8 cellular contexts compared by ENCODE assay signal in the genomic region with DNA sequence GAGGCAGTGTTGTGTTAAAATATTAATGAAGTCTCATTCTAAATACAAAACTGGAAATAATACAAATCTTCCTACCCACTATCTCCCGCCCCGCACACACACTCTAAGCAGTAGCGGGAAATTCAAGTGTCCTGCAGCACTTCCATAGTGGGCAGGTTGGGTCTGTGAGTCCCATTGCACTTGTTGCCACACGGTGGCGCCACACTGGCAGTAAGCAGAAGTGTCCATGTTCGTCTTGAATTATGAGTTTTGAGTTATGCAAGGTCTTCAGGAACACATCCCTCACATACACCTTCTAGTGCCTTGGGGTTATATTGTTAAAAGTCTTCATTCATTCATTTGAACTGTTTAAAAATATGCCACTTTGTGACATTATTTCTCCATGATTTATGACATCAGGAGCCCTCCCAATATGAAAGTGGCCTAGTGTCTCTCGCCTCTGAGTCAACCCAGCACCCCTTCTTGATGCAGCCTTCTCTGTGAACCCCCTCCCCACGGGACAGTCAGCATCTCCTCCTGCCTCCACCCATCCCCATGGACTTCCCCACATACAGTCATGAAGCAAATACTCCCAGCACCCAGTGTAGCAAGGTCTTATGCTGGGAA. TPM values are rescaled to one million over a fixed set of nuclear protein-coding genes. Genes with fewer than 3 reads are reported as not detected.
DNase-seq lines count a peak whose midpoint lies in the region; ATAC-seq and TF ChIP-seq lines count a peak whose summit lies in the region.

No MANE protein-coding gene starts in this region.

- no peaks in the 10 kb centered on the region for H3K9me3 Mint-ChIP-seq in CD8-positive, alpha-beta memory T cell

- H3K27me3 ChIP-seq in CD8-positive, alpha-beta memory T cell (ENCODE audit: insufficient read depth, low read length, poor library complexity, severe bottlenecking), result no peaks in the 10 kb centered on the region

- no peak for TF ChIP-seq POLR2A in GM18505 (IDR thresholded peaks at IDR 0.05; ENCODE audit: borderline replicate concordance, extremely low read depth, insufficient read depth, insufficient read length)

- DNase-seq in CD8-positive, alpha-beta memory T cell, result peak; percentile 43 to 69 (median 47)
- DNase-seq in HCEC 1CT, result peak; percentile 66
- peak; percentile 75 for DNase-seq in SK-MEL-5 (ENCODE audit: low read depth, low spot score)
- DNase-seq in activated naive CD4-positive, alpha-beta T cell treated with anti-CD3 and anti-CD28 coated beads, Interleukin-2, amount 50 U/mL, for 16 hours, result peak; percentile 60
- peak; percentile 77 for DNase-seq in left ventricle myocardium superior
- peak; percentile 65 for DNase-seq in stimulated activated CD4-positive, alpha-beta T cell treated with anti-CD3 and anti-CD28 coated beads, Interleukin-15, amount 100 ng/mL, for 24 hours
- DNase-seq in OCI-M2 (lab: John Stamatoyannopoulos, UW; ENCODE audit: unreplicated experiment), result no peak

- H3K4me1 Mint-ChIP-seq in CD8-positive, alpha-beta memory T cell, result no peaks in the 10 kb centered on the region

- H3K27me3 Mint-ChIP-seq in CD8-positive, alpha-beta memory T cell, result peaks cover 28 to 56% of the 10 kb centered on the region in 2 donors

- peak; percentile 77 for ATAC-seq in left ventricle myocardium superior
- no peak for ATAC-seq in GM18505 (IDR thresholded peaks at IDR 0.05; ENCODE audit: unreplicated experiment)

- in situ Hi-C loops in SK-MEL-5 (cut with HindIII; ENCODE audit: low pct_unique_long_range_greater_than_20kb, low sequenced_read_pairs), result no loop called here

- no peaks in the 10 kb centered on the region for H3K36me3 ChIP-seq in CD8-positive, alpha-beta memory T cell (ENCODE audit: insufficient read depth, low read length)

- H3K36me3 Mint-ChIP-seq in CD8-positive, alpha-beta memory T cell, result no peaks in the 10 kb centered on the region

- H3K4me3 Mint-ChIP-seq in CD8-positive, alpha-beta memory T cell, result no peak overlapping the region

- intact Hi-C loops in left ventricle myocardium superior (cut with micrococcal nuclease), result no loop called here

- no peaks in the 10 kb centered on the region for H3K9me3 ChIP-seq in CD8-positive, alpha-beta memory T cell (ENCODE audit: low read length)

- H3K27ac ChIP-seq in CD8-positive, alpha-beta memory T cell (ENCODE audit: low read depth, low read length), result no peak overlapping the region

- no peaks in the 10 kb centered on the region for H3K4me1 ChIP-seq in CD8-positive, alpha-beta memory T cell (ENCODE audit: insufficient read depth, low read length)

- POLR2A ChIA-PET in CD8-positive, alpha-beta memory T cell (lab: Charles Lee), result no interaction called here

- no peak overlapping the region for H3K4me3 ChIP-seq in CD8-positive, alpha-beta memory T cell (ENCODE audit: low read length)

- CTCF ChIA-PET in CD8-positive, alpha-beta memory T cell (lab: Charles Lee), result no interaction called here

- H3K27ac Mint-ChIP-seq in CD8-positive, alpha-beta memory T cell, result peak overlapping the region in 1 of 8 donors; percentile 4

RNA-seq across cellular contexts. Expression of gene CCDC174, which starts 17.6 kb away (rescaled TPM):
- 10 to 100 TPM; 16.8 to 18.2 TPM for total RNA-seq in CD8-positive, alpha-beta memory T cell
- 34.6 TPM for polyA plus RNA-seq in CD8-positive, alpha-beta memory T cell
- total RNA-seq in SK-MEL-5 (2014; rRNA removed; shearing (Covaris generic)), result 20.0 and 21.7 TPM in 2 replicates
- 6.9 and 7.1 TPM in 2 replicates for polyA plus RNA-seq in SK-MEL-5 (2015; cell fraction: cytosol; rRNA removed)
- 35.1 and 38.6 TPM in 2 replicates for polyA plus RNA-seq in SK-MEL-5 (2015; cell fraction: nucleus; rRNA removed)
- total RNA-seq in left ventricle myocardium superior, result 10.7 TPM

RNA-seq across cellular contexts. Expression of gene C3orf20, which starts 41.0 kb away (rescaled TPM):
- total RNA-seq in CD8-positive, alpha-beta memory T cell, result under 1 TPM; 0.07 to 0.18 TPM
- polyA plus RNA-seq in CD8-positive, alpha-beta memory T cell, result not detected
- total RNA-seq in SK-MEL-5 (2014; rRNA removed; shearing (Covaris generic)), result not detected in 2 replicates
- polyA plus RNA-seq in SK-MEL-5 (2015; cell fraction: cytosol; rRNA removed), result not detected in 2 replicates
- polyA plus RNA-seq in SK-MEL-5 (2015; cell fraction: nucleus; rRNA removed), result not detected in 2 replicates
- not detected for total RNA-seq in left ventricle myocardium superior
